In the genomic region with DNA sequence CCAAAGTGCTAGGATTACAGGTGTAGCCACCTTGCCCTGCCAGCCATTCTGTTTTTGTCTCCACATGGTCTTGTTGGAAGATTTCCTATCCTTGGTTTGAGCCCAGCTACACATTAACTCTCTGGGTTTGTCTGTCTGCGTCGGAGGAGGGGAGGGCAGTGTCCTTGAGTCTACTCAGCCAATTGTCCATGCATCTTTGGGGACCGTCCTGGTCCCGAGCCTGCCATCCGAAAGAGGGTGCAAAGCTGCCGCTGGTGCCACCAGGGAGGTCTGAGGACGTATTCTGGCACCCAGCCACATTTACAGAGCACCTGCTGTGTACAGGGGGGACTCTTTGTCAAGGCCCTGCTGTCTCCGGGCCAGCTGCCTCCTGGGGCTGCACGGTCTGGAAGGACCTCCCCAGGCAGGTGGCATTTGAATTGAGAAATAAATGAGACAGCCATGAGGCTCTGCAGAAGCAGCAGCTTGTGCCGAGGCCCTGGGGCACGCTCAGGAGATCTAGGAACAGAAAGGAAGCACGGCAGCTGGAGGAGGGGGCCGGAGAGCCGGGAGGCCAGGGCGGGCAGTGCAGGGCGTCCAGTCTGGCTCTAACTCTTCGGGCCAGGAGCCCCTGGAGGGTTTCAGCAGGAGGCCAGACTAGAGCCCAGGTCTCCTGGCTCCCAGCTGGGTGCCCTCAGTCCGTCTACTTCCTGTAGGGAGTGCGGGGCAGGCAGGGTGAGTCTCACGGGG, we compare ENCODE assay signal across 1 cellular context.
TF ChIP-seq lines count a peak whose summit lies in the region.

No MANE protein-coding gene starts in this region.

TF ChIP-seq in IMR-90, 13 proteins besides CTCF, POLR2A, EP300 and RAD21:
- TF ChIP-seq MAZ (IDR thresholded peaks at IDR 0.05; ENCODE audit: borderline replicate concordance, low read depth, low read length) (no peak), RFX5 (IDR thresholded peaks at IDR 0.05; ENCODE audit: low read depth, low read length) (no peak)
